In genomic region chr12:42962384-42962783, GRCh38 we compare ENCODE assay signal across 1 cellular context.
TF ChIP-seq lines count a peak whose summit lies in the region.

No MANE protein-coding gene starts in this region.

TF ChIP-seq in SK-N-SH, 30 proteins besides CTCF, POLR2A, EP300 and RAD21 (continued from another document):
- TF ChIP-seq REST (IDR thresholded peaks at IDR 0.05; ENCODE audit: low read depth, low read length) = no peak
